ENCODE assay signal across 15 cellular contexts in the genomic region with DNA sequence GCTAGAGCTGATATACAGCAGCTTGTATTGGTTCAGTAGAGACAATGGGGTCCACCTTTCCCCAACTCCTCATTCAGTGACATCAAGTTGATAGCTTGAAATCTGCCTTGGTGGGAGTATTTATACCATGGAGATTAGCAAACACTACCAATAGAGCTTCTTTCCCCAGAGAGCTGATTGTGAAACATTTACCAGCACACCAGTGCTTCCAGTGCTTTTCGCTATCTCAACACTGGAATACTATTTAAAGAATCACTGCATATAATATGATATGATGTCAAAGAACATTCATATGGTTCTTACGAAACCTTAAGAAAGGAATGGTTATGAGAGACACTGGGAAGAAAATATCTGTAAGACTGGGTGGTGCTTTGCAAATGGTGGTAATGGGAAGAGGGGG.
"Had no signal": no experiment of that assay in that cellular context is flagged by ENCODE, and none has a peak within 500 bp of the region (broad histone marks: within the 10 kb centered on the region; RNA-seq: fewer than 3 reads in every experiment).

No MANE protein-coding gene starts in this region.

- H3K9me3 ChIP-seq: esophagus squamous epithelium, uterus had no signal

- H3K27me3 ChIP-seq: esophagus squamous epithelium, uterus had no signal

- H3K4me3 ChIP-seq: coronary artery, esophagus squamous epithelium, uterus had no signal

- H3K27ac ChIP-seq: coronary artery, uterus had no signal

- H3K4me1 ChIP-seq: uterus had no signal

- H3K36me3 ChIP-seq: esophagus squamous epithelium, uterus had no signal

- DNase-seq: activated CD4-positive, alpha-beta T cell treated with anti-CD3 and anti-CD28 coated beads, Interleukin-2, amount 50 U/mL, for 48 hours; activated CD4-positive, CD25-positive, alpha-beta regulatory T cell treated with anti-CD3 and anti-CD28 coated beads, Interleukin-2, amount 50 U/mL, for 72 hours; activated naive CD4-positive, alpha-beta T cell treated with anti-CD3 and anti-CD28 coated beads for 36 hours; activated naive CD8-positive, alpha-beta T cell treated with anti-CD3 and anti-CD28 coated beads, Interleukin-2, amount 50 U/mL, for 24 hours; central memory CD4-positive, alpha-beta T cell; esophagus squamous epithelium; islet precursor cell; natural killer cell; stimulated activated CD4-positive, alpha-beta T cell treated with anti-CD3 and anti-CD28 coated beads, Interleukin-2, amount 100 ng/mL, for 48 hours; T-helper 1 cell; T1000; uterus had no signal

- ATAC-seq: activated naive CD8-positive, alpha-beta T cell treated with anti-CD3 and anti-CD28 coated beads, Interleukin-2, amount 50 U/mL, for 24 hours; activated T-helper 17 cell treated with anti-CD3 and anti-CD28 coated beads, Interleukin-2, amount 50 U/mL, for 72 hours; natural killer cell; stimulated activated memory B cell treated with anti-CD40 and anti-IgM and Interleukin-4, amounts not matched to agents 10 μg/mL and 1 μg/mL and 100 μg/mL, for 72 hours had no signal
